In the genomic region with DNA sequence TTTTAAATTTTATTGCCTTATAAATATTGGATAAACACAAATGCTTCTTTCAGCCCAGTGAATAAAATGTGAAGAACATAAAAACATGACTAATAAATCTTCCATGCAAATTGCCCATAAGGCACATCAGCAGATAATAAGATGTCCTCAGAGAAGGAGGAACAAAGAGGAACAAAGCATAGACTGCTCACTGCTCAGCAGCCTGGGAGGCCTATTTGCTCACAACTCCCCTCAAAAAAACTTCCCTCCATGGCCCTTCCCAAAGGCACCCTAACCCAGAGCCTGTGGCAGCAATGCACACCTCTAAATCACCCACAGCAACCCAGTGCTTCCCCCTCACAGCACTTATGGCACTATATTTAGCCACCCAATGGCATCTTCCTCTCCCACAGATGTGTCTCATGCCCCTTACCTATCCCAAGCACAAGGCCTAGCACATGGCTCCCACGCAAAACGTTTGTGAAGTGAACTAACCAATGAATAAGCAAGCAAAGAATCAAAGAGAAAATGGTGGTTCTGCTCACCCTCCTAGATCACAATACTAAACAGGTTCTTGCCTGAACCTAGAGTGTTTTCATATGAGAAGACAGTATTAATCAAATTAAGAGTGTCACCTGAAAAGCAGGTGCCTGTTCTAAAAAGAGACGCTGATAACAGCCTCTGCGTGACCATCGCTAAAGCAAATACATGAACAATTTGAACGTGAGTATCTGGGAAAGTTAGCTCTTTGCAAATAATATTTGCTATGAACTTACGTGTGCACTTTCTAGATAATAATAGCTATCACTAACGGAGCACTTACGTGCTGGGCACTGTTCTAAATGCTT, we compare ENCODE assay signal across 11 cellular contexts.
DNase-seq lines count a peak whose midpoint lies in the region; ATAC-seq and TF ChIP-seq lines count a peak whose summit lies in the region.
"Had no signal": no experiment of that assay in that cellular context is flagged by ENCODE, and none has a peak within 500 bp of the region (broad histone marks: within the 10 kb centered on the region; RNA-seq: fewer than 3 reads in every experiment).

No MANE protein-coding gene starts in this region.

- no peaks in the 10 kb centered on the region for H3K9me3 Mint-ChIP-seq in mesothelial cell of epicardium

- 90% methylated on average over 9 of the region's 9 CpGs for WGBS in smooth muscle cell (ENCODE audit: low lambda C conversion rate)

- TF ChIP-seq CTCF in Loucy (conservative IDR thresholded peaks at IDR 0.05; ENCODE audit: low read length) (no peak), mesothelial cell of epicardium (IDR thresholded peaks at IDR 0.05; ENCODE audit: unreplicated experiment) (no peak), smooth muscle cell (IDR thresholded peaks at IDR 0.05; ENCODE audit: borderline replicate concordance, insufficient read depth, poor library complexity, severe bottlenecking) (no peak)

- H3K79me2 ChIP-seq in Loucy (ENCODE audit: insufficient read depth, low read length) = no peaks in the 10 kb centered on the region
- H3K79me2 ChIP-seq in smooth muscle cell (ENCODE audit: low read depth) = no peaks in the 10 kb centered on the region

- H2AFZ ChIP-seq in Loucy (ENCODE audit: low read length) (peak overlapping the region; percentile 58; the same call in 1 of the 2 replicates), smooth muscle cell (ENCODE audit: low read depth) (no peak overlapping the region)

- H3F3A ChIP-seq in Loucy (ENCODE audit: low read depth) (peaks cover 3% of the 10 kb centered on the region; the same call in 1 of the 2 replicates), smooth muscle cell (ENCODE audit: low read depth) (no peaks in the 10 kb centered on the region)

- H3K4me3 ChIP-seq in Loucy (ENCODE audit: low read length, poor library complexity, severe bottlenecking) (no peak overlapping the region), smooth muscle cell (no peak overlapping the region)
- H3K4me3 ChIP-seq: transverse colon had no signal

- no peak overlapping the region for H3K27ac ChIP-seq in smooth muscle cell (ENCODE audit: low read depth)
- H3K27ac ChIP-seq: transverse colon had no signal

- H4K20me1 ChIP-seq in Loucy (ENCODE audit: insufficient read depth, low read length, poor library complexity, severe bottlenecking) (no peaks in the 10 kb centered on the region), smooth muscle cell (ENCODE audit: low read depth) (peaks cover 10% of the 10 kb centered on the region)

- DNase-seq in SHP77 treated with DMSO at 0.1 percent for 48 hours (lab: John Stamatoyannopoulos, UW) (peak; percentile 43), mesothelial cell of epicardium (ENCODE audit: low spot score in 2 of 2, unreplicated experiment in 2 of 2) (no peak), smooth muscle cell (lab: John Stamatoyannopoulos, UW; ENCODE audit: unreplicated experiment) (no peak)
- DNase-seq: activated CD4-positive, alpha-beta T cell treated with anti-CD3 and anti-CD28 coated beads for 1 hour; RPMI8226; transverse colon had no signal

- H3K9me2 ChIP-seq in Loucy (replicated peaks; ENCODE audit: low read depth, low read length) = no peaks in the 10 kb centered on the region

- peaks cover 29% of the 10 kb centered on the region for H3K4me1 Mint-ChIP-seq in mesothelial cell of epicardium

- H3K27me3 Mint-ChIP-seq in mesothelial cell of epicardium (ENCODE audit: low read depth) = no peaks in the 10 kb centered on the region

- no peaks in the 10 kb centered on the region for H3K27me3 ChIP-seq in Loucy (ENCODE audit: insufficient read depth, low read length, poor library complexity, severe bottlenecking)
- H3K27me3 ChIP-seq in smooth muscle cell (ENCODE audit: low read depth) = no peaks in the 10 kb centered on the region
- H3K27me3 ChIP-seq: transverse colon had no signal

- H3K4me2 ChIP-seq in Loucy (ENCODE audit: low read depth, low read length, poor library complexity, severe bottlenecking) = peak overlapping the region; percentile 18
- no peak overlapping the region for H3K4me2 ChIP-seq in smooth muscle cell

- no peaks in the 10 kb centered on the region for H3K36me3 Mint-ChIP-seq in mesothelial cell of epicardium

- no peaks in the 10 kb centered on the region for H3K9me3 ChIP-seq in Loucy (ENCODE audit: insufficient read depth, low read depth, low read length)
- no peaks in the 10 kb centered on the region for H3K9me3 ChIP-seq in smooth muscle cell (replicated peaks; ENCODE audit: low read depth)
- H3K9me3 ChIP-seq: transverse colon had no signal

- no peak overlapping the region for H3K4me3 Mint-ChIP-seq in mesothelial cell of epicardium

- ATAC-seq in GM18868 (IDR thresholded peaks at IDR 0.05; ENCODE audit: unreplicated experiment) (peak; percentile 35), esophagus mucosa (no peak), HG02973 (IDR thresholded peaks at IDR 0.05; ENCODE audit: unreplicated experiment) (no peak), HG03039 (IDR thresholded peaks at IDR 0.05; ENCODE audit: unreplicated experiment) (no peak)

- H3K9ac ChIP-seq in Loucy (ENCODE audit: low read depth, low read length, poor library complexity, severe bottlenecking) = no peak overlapping the region
- no peak overlapping the region for H3K9ac ChIP-seq in smooth muscle cell (ENCODE audit: low read depth)

- peak overlapping the region; percentile 91 for H3K27ac Mint-ChIP-seq in mesothelial cell of epicardium

- H3K36me3 ChIP-seq in Loucy (ENCODE audit: insufficient read depth, low read length) (no peaks in the 10 kb centered on the region), smooth muscle cell (ENCODE audit: low read depth) (no peaks in the 10 kb centered on the region)
- H3K36me3 ChIP-seq: transverse colon had no signal

- H3K4me1 ChIP-seq in Loucy (ENCODE audit: insufficient read depth, low read length, poor library complexity, severe bottlenecking) (peaks cover 7% of the 10 kb centered on the region), smooth muscle cell (ENCODE audit: low read depth) (no peaks in the 10 kb centered on the region)
- H3K4me1 ChIP-seq: transverse colon had no signal
